1 cellular context compared by ENCODE assay signal in the genomic region with DNA sequence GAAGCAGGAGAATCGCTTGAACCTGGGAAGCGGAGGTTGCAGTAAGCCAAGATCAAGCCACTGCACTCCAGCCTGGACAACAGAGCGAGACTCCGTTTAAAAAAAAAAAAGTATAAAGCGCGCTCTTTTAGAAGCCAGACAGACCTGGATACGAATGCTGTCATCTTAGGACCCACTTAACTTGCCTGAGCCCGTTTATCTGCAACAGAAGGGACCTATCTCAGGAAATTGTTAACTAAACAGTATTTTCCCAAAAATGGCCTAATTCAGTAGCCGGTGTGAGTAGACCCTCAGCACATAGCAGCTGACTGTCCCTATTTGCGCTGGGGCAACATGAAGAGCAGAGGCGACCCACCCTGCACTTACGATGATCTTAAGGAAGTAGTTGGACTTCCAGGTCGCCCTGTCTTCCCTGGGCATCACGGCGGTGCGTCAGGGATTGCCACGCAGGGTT.
TF ChIP-seq lines count a peak whose summit lies in the region.

No MANE protein-coding gene starts in this region.

TF ChIP-seq in H1, 55 proteins besides CTCF, POLR2A, EP300 and RAD21:
- peak; percentile 41; the same call in 1 of the 2 replicates for TF ChIP-seq ATF2 (IDR thresholded peaks at IDR 0.05; ENCODE audit: low read length)
- 0 out of 4 replicates have a peak, but pooled peaks of 1 of the 2 experiments have one; percentile 12 for TF ChIP-seq HDAC2 (IDR thresholded peaks at IDR 0.05; ENCODE audit: borderline replicate concordance in 1 of 2, low read depth in 2 of 2, low read length in 2 of 2)
TF ChIP-seq in H1: peak in this region for 2; not testable (repeated sequence) for 53.
